1 cellular context compared by ENCODE assay signal in genomic region chr2:61436092-61436491, GRCh38.
TF ChIP-seq lines count a peak whose summit lies in the region.

No MANE protein-coding gene starts in this region.

TF ChIP-seq in K562, 482 proteins besides CTCF, POLR2A, EP300 and RAD21 (continued from another document):
- TF ChIP-seq RBM15 (IDR thresholded peaks at IDR 0.05; ENCODE audit: insufficient read depth, low read length) = no peak
- no peak for TF ChIP-seq RFX1 (IDR thresholded peaks at IDR 0.05)
- no peak for TF ChIP-seq HMGN3 (IDR thresholded peaks at IDR 0.05; ENCODE audit: borderline replicate concordance, extremely low read depth, insufficient read length, low read depth, low read length)
- TF ChIP-seq PYGO2 (tag; IDR thresholded peaks at IDR 0.05) = no peak
- TF ChIP-seq BDP1 (IDR thresholded peaks at IDR 0.05; ENCODE audit: insufficient read depth, insufficient read length) = no peak
- no peak for TF ChIP-seq KLF10 (CRISPR knock-in tag; IDR thresholded peaks at IDR 0.05)
- TF ChIP-seq, protein P1, sequence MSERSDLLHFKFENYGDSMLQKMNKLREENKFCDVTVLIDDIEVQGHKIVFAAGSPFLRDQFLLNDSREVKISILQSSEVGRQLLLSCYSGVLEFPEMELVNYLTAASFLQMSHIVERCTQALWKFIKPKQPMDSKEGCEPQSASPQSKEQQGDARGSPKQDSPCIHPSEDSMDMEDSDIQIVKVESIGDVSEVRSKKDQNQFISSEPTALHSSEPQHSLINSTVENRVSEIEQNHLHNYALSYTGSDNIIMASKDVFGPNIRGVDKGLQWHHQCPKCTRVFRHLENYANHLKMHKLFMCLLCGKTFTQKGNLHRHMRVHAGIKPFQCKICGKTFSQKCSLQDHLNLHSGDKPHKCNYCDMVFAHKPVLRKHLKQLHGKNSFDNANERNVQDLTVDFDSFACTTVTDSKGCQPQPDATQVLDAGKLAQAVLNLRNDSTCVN (CRISPR knock-in tag; IDR thresholded peaks at IDR 0.05) = no peak
- TF ChIP-seq, protein P2, sequence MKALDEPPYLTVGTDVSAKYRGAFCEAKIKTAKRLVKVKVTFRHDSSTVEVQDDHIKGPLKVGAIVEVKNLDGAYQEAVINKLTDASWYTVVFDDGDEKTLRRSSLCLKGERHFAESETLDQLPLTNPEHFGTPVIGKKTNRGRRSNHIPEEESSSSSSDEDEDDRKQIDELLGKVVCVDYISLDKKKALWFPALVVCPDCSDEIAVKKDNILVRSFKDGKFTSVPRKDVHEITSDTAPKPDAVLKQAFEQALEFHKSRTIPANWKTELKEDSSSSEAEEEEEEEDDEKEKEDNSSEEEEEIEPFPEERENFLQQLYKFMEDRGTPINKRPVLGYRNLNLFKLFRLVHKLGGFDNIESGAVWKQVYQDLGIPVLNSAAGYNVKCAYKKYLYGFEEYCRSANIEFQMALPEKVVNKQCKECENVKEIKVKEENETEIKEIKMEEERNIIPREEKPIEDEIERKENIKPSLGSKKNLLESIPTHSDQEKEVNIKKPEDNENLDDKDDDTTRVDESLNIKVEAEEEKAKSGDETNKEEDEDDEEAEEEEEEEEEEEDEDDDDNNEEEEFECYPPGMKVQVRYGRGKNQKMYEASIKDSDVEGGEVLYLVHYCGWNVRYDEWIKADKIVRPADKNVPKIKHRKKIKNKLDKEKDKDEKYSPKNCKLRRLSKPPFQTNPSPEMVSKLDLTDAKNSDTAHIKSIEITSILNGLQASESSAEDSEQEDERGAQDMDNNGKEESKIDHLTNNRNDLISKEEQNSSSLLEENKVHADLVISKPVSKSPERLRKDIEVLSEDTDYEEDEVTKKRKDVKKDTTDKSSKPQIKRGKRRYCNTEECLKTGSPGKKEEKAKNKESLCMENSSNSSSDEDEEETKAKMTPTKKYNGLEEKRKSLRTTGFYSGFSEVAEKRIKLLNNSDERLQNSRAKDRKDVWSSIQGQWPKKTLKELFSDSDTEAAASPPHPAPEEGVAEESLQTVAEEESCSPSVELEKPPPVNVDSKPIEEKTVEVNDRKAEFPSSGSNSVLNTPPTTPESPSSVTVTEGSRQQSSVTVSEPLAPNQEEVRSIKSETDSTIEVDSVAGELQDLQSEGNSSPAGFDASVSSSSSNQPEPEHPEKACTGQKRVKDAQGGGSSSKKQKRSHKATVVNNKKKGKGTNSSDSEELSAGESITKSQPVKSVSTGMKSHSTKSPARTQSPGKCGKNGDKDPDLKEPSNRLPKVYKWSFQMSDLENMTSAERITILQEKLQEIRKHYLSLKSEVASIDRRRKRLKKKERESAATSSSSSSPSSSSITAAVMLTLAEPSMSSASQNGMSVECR (CRISPR knock-in tag; IDR thresholded peaks at IDR 0.05) = no peak
- no peak for TF ChIP-seq CAMTA2 (CRISPR knock-in tag; conservative IDR thresholded peaks at IDR 0.05)
- TF ChIP-seq ATF1 (CRISPR knock-in tag; IDR thresholded peaks at IDR 0.05) = no peak
- no peak for TF ChIP-seq ATF1 (tag; IDR thresholded peaks at IDR 0.05)
- TF ChIP-seq, protein P3, sequence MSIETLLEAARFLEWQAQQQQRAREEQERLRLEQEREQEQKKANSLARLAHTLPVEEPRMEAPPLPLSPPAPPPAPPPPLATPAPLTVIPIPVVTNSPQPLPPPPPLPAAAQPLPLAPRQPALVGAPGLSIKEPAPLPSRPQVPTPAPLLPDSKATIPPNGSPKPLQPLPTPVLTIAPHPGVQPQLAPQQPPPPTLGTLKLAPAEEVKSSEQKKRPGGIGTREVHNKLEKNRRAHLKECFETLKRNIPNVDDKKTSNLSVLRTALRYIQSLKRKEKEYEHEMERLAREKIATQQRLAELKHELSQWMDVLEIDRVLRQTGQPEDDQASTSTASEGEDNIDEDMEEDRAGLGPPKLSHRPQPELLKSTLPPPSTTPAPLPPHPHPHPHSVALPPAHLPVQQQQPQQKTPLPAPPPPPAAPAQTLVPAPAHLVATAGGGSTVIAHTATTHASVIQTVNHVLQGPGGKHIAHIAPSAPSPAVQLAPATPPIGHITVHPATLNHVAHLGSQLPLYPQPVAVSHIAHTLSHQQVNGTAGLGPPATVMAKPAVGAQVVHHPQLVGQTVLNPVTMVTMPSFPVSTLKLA (conservative IDR thresholded peaks at IDR 0.05) = no peak
- no peak for TF ChIP-seq MCM7 (IDR thresholded peaks at IDR 0.05)
- no peak for TF ChIP-seq BMI1 (IDR thresholded peaks at IDR 0.05; ENCODE audit: low read length)
- TF ChIP-seq KDM2B (CRISPR knock-in tag; IDR thresholded peaks at IDR 0.05) = no peak
- TF ChIP-seq GTF2E2 (tag; IDR thresholded peaks at IDR 0.05) = no peak
- no peak for TF ChIP-seq ETV5 (CRISPR knock-in tag; IDR thresholded peaks at IDR 0.05; ENCODE audit: low read depth)
